In the genomic region with DNA sequence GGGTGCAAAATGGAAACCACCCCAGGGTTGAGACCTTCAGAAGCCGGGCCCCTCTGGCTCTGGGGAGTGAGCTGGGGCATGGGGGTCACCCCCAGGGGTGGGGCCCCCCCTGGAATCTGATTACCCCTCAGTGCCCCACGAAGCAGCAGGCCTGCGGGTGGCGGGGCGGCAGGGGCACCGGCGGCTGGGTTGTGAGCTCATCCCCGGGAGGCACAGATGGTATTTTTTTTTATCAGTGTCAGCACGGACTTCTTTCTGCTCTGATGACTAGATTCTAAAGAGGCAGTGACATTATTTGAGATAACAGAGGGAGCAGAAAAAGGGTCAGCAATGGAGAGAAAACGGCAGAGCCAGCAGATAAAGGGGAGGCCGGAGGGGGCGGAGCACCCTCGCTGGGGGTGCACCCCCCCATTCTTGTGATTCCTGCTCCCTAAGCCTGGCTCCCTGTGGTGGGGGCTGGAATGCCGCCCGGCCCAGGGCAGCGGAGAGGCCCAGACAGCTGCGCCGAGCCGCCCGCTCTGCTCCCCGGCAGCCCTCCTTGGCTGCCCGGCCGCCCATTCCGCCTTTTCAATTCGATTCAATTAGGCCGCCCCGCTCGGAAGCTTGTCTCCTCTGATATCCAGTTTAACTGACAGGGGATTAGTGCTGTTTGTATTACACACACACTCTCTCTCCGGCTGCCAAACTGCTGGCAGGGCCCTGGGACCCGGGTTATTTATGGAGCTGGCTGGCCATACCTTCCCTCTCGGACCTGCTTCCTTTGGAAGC, we compare ENCODE assay signal across 1 cellular context.
TF ChIP-seq lines count a peak whose summit lies in the region.

No MANE protein-coding gene starts in this region.

TF ChIP-seq in K562, 482 proteins besides CTCF, POLR2A, EP300 and RAD21 (continued from another document):
- TF ChIP-seq, protein P1, sequence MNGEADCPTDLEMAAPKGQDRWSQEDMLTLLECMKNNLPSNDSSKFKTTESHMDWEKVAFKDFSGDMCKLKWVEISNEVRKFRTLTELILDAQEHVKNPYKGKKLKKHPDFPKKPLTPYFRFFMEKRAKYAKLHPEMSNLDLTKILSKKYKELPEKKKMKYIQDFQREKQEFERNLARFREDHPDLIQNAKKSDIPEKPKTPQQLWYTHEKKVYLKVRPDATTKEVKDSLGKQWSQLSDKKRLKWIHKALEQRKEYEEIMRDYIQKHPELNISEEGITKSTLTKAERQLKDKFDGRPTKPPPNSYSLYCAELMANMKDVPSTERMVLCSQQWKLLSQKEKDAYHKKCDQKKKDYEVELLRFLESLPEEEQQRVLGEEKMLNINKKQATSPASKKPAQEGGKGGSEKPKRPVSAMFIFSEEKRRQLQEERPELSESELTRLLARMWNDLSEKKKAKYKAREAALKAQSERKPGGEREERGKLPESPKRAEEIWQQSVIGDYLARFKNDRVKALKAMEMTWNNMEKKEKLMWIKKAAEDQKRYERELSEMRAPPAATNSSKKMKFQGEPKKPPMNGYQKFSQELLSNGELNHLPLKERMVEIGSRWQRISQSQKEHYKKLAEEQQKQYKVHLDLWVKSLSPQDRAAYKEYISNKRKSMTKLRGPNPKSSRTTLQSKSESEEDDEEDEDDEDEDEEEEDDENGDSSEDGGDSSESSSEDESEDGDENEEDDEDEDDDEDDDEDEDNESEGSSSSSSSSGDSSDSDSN (IDR thresholded peaks at IDR 0.05; ENCODE audit: borderline replicate concordance in 1 of 2, low read depth in 2 of 2, low read length in 2 of 2), result 0 out of 4 replicates have a peak, but pooled peaks of 1 of the 2 experiments have one; percentile 27
- TF ChIP-seq, protein P2, sequence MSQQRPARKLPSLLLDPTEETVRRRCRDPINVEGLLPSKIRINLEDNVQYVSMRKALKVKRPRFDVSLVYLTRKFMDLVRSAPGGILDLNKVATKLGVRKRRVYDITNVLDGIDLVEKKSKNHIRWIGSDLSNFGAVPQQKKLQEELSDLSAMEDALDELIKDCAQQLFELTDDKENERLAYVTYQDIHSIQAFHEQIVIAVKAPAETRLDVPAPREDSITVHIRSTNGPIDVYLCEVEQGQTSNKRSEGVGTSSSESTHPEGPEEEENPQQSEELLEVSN (IDR thresholded peaks at IDR 0.05; ENCODE audit: borderline replicate concordance in 1 of 2, extremely low read depth in 1 of 2, insufficient read depth in 1 of 2, insufficient read length in 1 of 2, low read depth in 1 of 2, low read length in 1 of 2, poor library complexity in 1 of 2, severe bottlenecking in 1 of 2), result no peak
